13 cellular contexts compared by ENCODE assay signal in genomic region chr1:25169610-25170009, GRCh38.
DNase-seq lines count a peak whose midpoint lies in the region; TF ChIP-seq lines count a peak whose summit lies in the region.
"Had no signal": no experiment of that assay in that cellular context is flagged by ENCODE, and none has a peak within 500 bp of the region (broad histone marks: within the 10 kb centered on the region; RNA-seq: fewer than 3 reads in every experiment).

No MANE protein-coding gene starts in this region.

- H3K9me3 Mint-ChIP-seq in progenitor cell of endocrine pancreas (ENCODE audit: low read depth): peaks cover 5% of the 10 kb centered on the region
- H3K9me3 Mint-ChIP-seq: CD8-positive, alpha-beta memory T cell had no signal

- H3K9me2 ChIP-seq in hepatocyte (replicated peaks; ENCODE audit: insufficient read depth): no peaks in the 10 kb centered on the region

- no peak overlapping the region for H3K4me3 Mint-ChIP-seq in progenitor cell of endocrine pancreas (ENCODE audit: low read depth)
- H3K4me3 Mint-ChIP-seq: CD14-positive monocyte; CD8-positive, alpha-beta memory T cell had no signal

- H2AFZ ChIP-seq in hepatocyte: peak overlapping the region; percentile 20
- H2AFZ ChIP-seq: GM23248 had no signal

- H4K20me1 ChIP-seq in hepatocyte (ENCODE audit: insufficient read depth, poor library complexity, severe bottlenecking): no peaks in the 10 kb centered on the region

- peak overlapping the region; percentile 71 for H3K27ac Mint-ChIP-seq in progenitor cell of endocrine pancreas

- H3K27ac ChIP-seq in SK-N-MC: peak overlapping the region; percentile 99
- H3K27ac ChIP-seq in hepatocyte: peak overlapping the region; percentile 90
- H3K27ac ChIP-seq in RWPE1: no peak overlapping the region
- H3K27ac ChIP-seq: GM23248 had no signal

- no peaks in the 10 kb centered on the region for H3K27me3 Mint-ChIP-seq in progenitor cell of endocrine pancreas
- H3K27me3 Mint-ChIP-seq: CD8-positive, alpha-beta memory T cell had no signal

- H3K9me3 ChIP-seq in SK-N-MC (ENCODE audit: low read depth, low read length): peaks cover 9% of the 10 kb centered on the region; the same call in 1 of the 2 replicates
- H3K9me3 ChIP-seq in hepatocyte (ENCODE audit: low read depth): no peaks in the 10 kb centered on the region

- no peaks in the 10 kb centered on the region for H3K79me2 ChIP-seq in hepatocyte

- no peak overlapping the region for H3K4me2 ChIP-seq in hepatocyte

- TF ChIP-seq CTCF in hepatocyte (IDR thresholded peaks at IDR 0.05; ENCODE audit: poor library complexity) (no peak), progenitor cell of endocrine pancreas (IDR thresholded peaks at IDR 0.05; ENCODE audit: unreplicated experiment) (no peak), RWPE1 (conservative IDR thresholded peaks at IDR 0.05; ENCODE audit: low read depth) (no peak)

- peaks cover 33% of the 10 kb centered on the region for H3K4me1 ChIP-seq in hepatocyte (ENCODE audit: insufficient read depth)

- WGBS in hepatocyte (ENCODE audit: low lambda C conversion rate, missing lambda C conversion rate): 89% methylated on average over 8 of the region's 8 CpGs

- CTCF ChIA-PET in RWPE1 (lab: Yijun Ruan, JAX): no interaction called here

- H3K4me3 ChIP-seq in SK-N-MC (no peak overlapping the region), hepatocyte (no peak overlapping the region)
- H3K4me3 ChIP-seq: GM23248 had no signal

- DNase-seq in AG08395 (ENCODE audit: low spot score) (peak; percentile 1), SK-N-MC (ENCODE audit: low read depth, low spot score) (no peak), hepatocyte (ENCODE audit: low spot score) (no peak), progenitor cell of endocrine pancreas (ENCODE audit: low spot score, unreplicated experiment) (no peak), RWPE1 (ENCODE audit: low spot score) (no peak), middle frontal gyrus (ENCODE audit: extremely low spot score, low spot score) (no peak)
- no peak for DNase-seq in stimulated activated naive CD4-positive, alpha-beta T cell (lab: John Stamatoyannopoulos, UW)
- DNase-seq: CD8-positive, alpha-beta memory T cell; DMS53; GF-D8; GM23248; H7 had no signal

- no peak overlapping the region for H3K9ac ChIP-seq in SK-N-MC (ENCODE audit: insufficient read length)
- H3K9ac ChIP-seq: GM23248 had no signal

- H3K27me3 ChIP-seq in hepatocyte: no peaks in the 10 kb centered on the region

- POLR2A ChIA-PET in RWPE1 (lab: Yijun Ruan, JAX; ENCODE audit: low non-redundant PET): no interaction called here

- peaks cover 3% of the 10 kb centered on the region; the same call in 1 of the 2 replicates for H3K36me3 ChIP-seq in SK-N-MC (ENCODE audit: insufficient read depth, low read length)
- H3K36me3 ChIP-seq in hepatocyte (replicated peaks; ENCODE audit: insufficient read depth, low read depth): no peaks in the 10 kb centered on the region

- H3K4me1 Mint-ChIP-seq in progenitor cell of endocrine pancreas (ENCODE audit: low read depth): peaks cover 58% of the 10 kb centered on the region
- H3K4me1 Mint-ChIP-seq: CD14-positive monocyte; CD8-positive, alpha-beta memory T cell had no signal

- H3K36me3 Mint-ChIP-seq in progenitor cell of endocrine pancreas (ENCODE audit: insufficient read depth): no peaks in the 10 kb centered on the region
- H3K36me3 Mint-ChIP-seq: CD14-positive monocyte had no signal
